Comparison of ENCODE assay signal across 8 cellular contexts in the genomic region with DNA sequence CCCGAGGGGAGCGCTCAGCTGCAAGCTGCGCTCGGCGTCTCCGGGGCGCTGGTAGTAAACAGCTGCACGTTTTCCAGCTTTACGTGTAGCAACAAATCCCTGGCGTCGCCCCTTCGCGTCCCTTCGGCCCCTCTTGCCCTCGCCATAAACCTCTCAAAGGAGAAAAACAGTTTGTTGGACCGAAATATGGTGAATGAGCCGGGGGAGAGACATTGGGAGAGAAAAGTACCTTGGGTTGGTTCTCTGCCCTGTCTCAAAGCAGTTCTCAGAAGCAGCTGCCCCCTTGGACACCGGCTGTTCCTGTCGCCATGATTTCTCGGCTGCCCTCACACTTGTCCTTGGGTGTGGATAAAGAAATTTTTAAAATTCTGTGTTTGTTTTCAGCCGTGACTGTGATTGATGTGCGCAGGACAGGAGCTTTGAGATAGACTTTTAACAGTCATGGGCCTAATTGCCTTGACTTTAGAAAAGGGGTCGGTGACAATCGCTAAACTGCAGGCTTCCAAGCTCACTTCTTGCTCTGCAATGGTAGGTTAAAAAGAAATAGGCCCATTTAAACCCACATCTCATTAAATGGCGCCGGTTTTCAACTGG. TPM values are rescaled to one million over a fixed set of nuclear protein-coding genes. Genes with fewer than 3 reads are reported as not detected.
DNase-seq lines count a peak whose midpoint lies in the region; ATAC-seq and TF ChIP-seq lines count a peak whose summit lies in the region.

No MANE protein-coding gene starts in this region.

- peak overlapping the region; percentile 78 for H3K4me2 ChIP-seq in SU-DHL-6 (ENCODE audit: low read depth, low read length, poor library complexity, severe bottlenecking)

- no peaks in the 10 kb centered on the region for H3K36me3 ChIP-seq in SU-DHL-6 (ENCODE audit: low read length)

- H3K27me3 ChIP-seq in SU-DHL-6 (ENCODE audit: low read length): no peaks in the 10 kb centered on the region

- no peak overlapping the region for H3K27ac ChIP-seq in SU-DHL-6 (ENCODE audit: low read depth, low read length)

- H2AFZ ChIP-seq in SU-DHL-6 (ENCODE audit: low read depth, low read length, severe bottlenecking): no peak overlapping the region

- H3K9me3 ChIP-seq in SU-DHL-6 (ENCODE audit: insufficient read depth, low read length): no peaks in the 10 kb centered on the region

- DNase-seq in SIG-M5 treated with dmso at 0.1 percent for 504 hours (lab: John Stamatoyannopoulos, UW; ENCODE audit: unreplicated experiment): peak; percentile 25
- DNase-seq in SIG-M5 (lab: John Stamatoyannopoulos, UW): no peak
- DNase-seq in fibroblast of the aortic adventitia (ENCODE audit: low read depth): peak; percentile 15
- peak; percentile 23 for DNase-seq in retinal pigment epithelial cell (ENCODE audit: low read depth)
- DNase-seq in RPMI8226: no peak
- no peak for DNase-seq in kidney glomerular epithelial cell (lab: John Stamatoyannopoulos, UW)

- ATAC-seq in HG02885 (IDR thresholded peaks at IDR 0.05; ENCODE audit: poor library complexity, unreplicated experiment): no peak

- H3K9ac ChIP-seq in SU-DHL-6 (ENCODE audit: low read length): peak overlapping the region; percentile 80

- H3F3A ChIP-seq in SU-DHL-6 (ENCODE audit: insufficient read depth): no peaks in the 10 kb centered on the region

- H3K79me2 ChIP-seq in SU-DHL-6 (ENCODE audit: insufficient read depth, low read length): peaks cover 55% of the 10 kb centered on the region

- peaks cover 19% of the 10 kb centered on the region; the same call in 1 of the 2 replicates for H4K20me1 ChIP-seq in SU-DHL-6 (ENCODE audit: low read depth, low read length)

- H3K9me2 ChIP-seq in SU-DHL-6 (replicated peaks; ENCODE audit: insufficient read depth, low read length): no peaks in the 10 kb centered on the region

- H3K4me3 ChIP-seq in SU-DHL-6 (ENCODE audit: insufficient read depth, low read length, poor library complexity, severe bottlenecking): peak overlapping the region; percentile 93
- peak overlapping the region; percentile 96 for H3K4me3 ChIP-seq in fibroblast of the aortic adventitia (ENCODE audit: low read depth, low read length)
- peak overlapping the region; percentile 88 for H3K4me3 ChIP-seq in retinal pigment epithelial cell (ENCODE audit: low read length)

- no peak for TF ChIP-seq CTCF in SU-DHL-6 (IDR thresholded peaks at IDR 0.05; ENCODE audit: insufficient read depth, low read length, poor library complexity, severe bottlenecking)
- no peak for TF ChIP-seq CTCF in fibroblast of the aortic adventitia (IDR thresholded peaks at IDR 0.05; ENCODE audit: insufficient read depth, low read length)
- TF ChIP-seq CTCF in retinal pigment epithelial cell (conservative IDR thresholded peaks at IDR 0.05; ENCODE audit: low read depth, low read length): no peak

RNA-seq across cellular contexts. Expression of a gene that starts 0.8 kb away (rescaled TPM):
- 10.2 and 13.4 TPM in 2 replicates for total RNA-seq in fibroblast of the aortic adventitia (ENCODE audit: low replicate concordance)

RNA-seq across cellular contexts. Expression of a gene that starts 52.5 kb away (rescaled TPM):
- total RNA-seq in fibroblast of the aortic adventitia (ENCODE audit: low replicate concordance): 47.4 and 74.1 TPM in 2 replicates

Comparison
In these comparisons a context has a peak if more than half of its experiments do, and no peak if none do; other contexts are left out.
1. DNase-seq: peak in SIG-M5 treated with dmso at 0.1 percent for 504 hours (single experiment), fibroblast of the aortic adventitia (single experiment) and retinal pigment epithelial cell (single experiment); none in SIG-M5 (single experiment), RPMI8226 (single experiment) and kidney glomerular epithelial cell (single experiment).
2. Peak in every context shown above with its lines, with median percentiles within 50 percentile points of each other: H3K4me3 ChIP-seq.